In the genomic region with DNA sequence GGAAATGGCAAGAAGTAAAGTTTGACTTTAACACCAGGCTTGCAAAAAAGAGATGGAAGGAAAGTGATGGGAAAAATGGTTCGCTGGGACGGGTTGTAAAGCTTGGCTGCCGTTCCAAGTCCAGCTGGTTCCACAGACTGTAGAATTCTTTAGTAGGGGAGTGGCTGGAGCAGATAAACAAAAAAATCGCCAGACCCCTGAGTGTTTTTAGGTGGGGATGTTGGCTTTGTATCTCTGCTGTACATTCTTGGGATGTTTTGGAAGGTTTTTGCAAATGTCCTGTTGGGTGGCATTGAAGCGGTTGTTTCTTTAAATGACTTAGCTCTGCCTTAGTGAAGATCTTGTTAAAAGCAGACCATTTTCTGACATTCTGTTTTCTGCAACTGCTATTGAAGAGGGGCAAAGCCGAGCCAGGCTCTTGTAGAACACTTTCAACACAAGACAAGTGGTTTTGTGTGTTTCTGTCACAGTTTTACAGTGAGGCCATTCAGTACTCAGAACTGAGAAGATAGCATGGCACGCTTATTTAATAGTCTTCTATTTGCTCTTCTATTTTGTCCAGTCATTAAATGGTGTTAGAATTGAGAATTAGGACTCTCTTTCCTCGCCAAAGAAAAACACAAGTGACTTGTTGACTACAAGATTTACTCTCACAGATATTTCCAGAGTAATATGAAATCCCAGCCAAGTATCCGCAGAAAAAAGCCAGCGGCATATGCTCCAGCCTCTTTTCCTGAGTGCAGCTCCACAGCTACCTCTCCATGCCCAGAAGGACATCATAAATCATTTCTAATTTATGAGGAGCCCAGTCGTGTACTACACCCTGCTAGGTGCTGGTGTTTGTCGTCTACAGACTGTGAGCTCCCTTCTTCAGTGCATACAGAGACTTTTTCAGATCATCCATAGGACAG, we compare ENCODE assay signal across 1 cellular context.
TF ChIP-seq lines count a peak whose summit lies in the region.

No MANE protein-coding gene starts in this region.

TF ChIP-seq in HepG2, 621 proteins besides CTCF, POLR2A, EP300 and RAD21 (continued from another document and continues in another):
- peak; percentile 45; the same call in 1 of the 2 replicates for TF ChIP-seq TARDBP (CRISPR knock-in tag; IDR thresholded peaks at IDR 0.05)
- no peak for TF ChIP-seq NFATC3 (CRISPR knock-in tag; IDR thresholded peaks at IDR 0.05)
- TF ChIP-seq ZNF282 (IDR thresholded peaks at IDR 0.05; ENCODE audit: partially characterized antibody): no peak
- no peak for TF ChIP-seq RAD51 (IDR thresholded peaks at IDR 0.05; ENCODE audit: borderline replicate concordance)
- TF ChIP-seq TBP (CRISPR knock-in tag; IDR thresholded peaks at IDR 0.05): no peak
- TF ChIP-seq, protein P1, sequence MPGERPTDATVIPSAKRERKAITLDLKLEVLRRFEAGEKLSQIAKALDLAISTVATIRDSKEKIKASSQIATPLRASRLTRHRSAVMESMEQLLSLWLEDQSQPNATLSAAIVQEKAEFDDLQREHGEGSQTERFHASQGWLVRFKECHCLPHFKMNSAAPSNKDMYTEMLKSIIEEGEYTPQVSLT (CRISPR knock-in tag; IDR thresholded peaks at IDR 0.05; ENCODE audit: borderline replicate concordance, low read depth): no peak
- TF ChIP-seq TBX3 (IDR thresholded peaks at IDR 0.05; ENCODE audit: borderline replicate concordance): no peak
- TF ChIP-seq GATAD2A (CRISPR knock-in tag; IDR thresholded peaks at IDR 0.05): no peak
- TF ChIP-seq SNAPC5 (CRISPR knock-in tag; IDR thresholded peaks at IDR 0.05; ENCODE audit: borderline replicate concordance): no peak
- TF ChIP-seq ERF (CRISPR knock-in tag; IDR thresholded peaks at IDR 0.05): no peak
- TF ChIP-seq ZFP37 (CRISPR knock-in tag; IDR thresholded peaks at IDR 0.05; ENCODE audit: borderline replicate concordance): no peak
- TF ChIP-seq GFI1 (CRISPR knock-in tag; IDR thresholded peaks at IDR 0.05; ENCODE audit: borderline replicate concordance): no peak
- no peak for TF ChIP-seq ZNF280B (CRISPR knock-in tag; IDR thresholded peaks at IDR 0.05; ENCODE audit: borderline replicate concordance)
- 0 out of 2 replicates have a peak, but pooled peaks have one; percentile 56 for TF ChIP-seq CCDC6 (CRISPR knock-in tag; IDR thresholded peaks at IDR 0.05)
- no peak for TF ChIP-seq NFIB (CRISPR knock-in tag; IDR thresholded peaks at IDR 0.05; ENCODE audit: borderline replicate concordance)
- 0 out of 2 replicates have a peak, but pooled peaks have one; percentile 29 for TF ChIP-seq ZNF317 (CRISPR knock-in tag; IDR thresholded peaks at IDR 0.05)
- TF ChIP-seq IRF2 (CRISPR knock-in tag; IDR thresholded peaks at IDR 0.05): no peak
- no peak for TF ChIP-seq TMF1 (CRISPR knock-in tag; IDR thresholded peaks at IDR 0.05; ENCODE audit: low read depth)
- no peak for TF ChIP-seq POGZ (CRISPR knock-in tag; IDR thresholded peaks at IDR 0.05)
- TF ChIP-seq MLLT10 (CRISPR knock-in tag; IDR thresholded peaks at IDR 0.05): no peak
- no peak for TF ChIP-seq DMTF1 (CRISPR knock-in tag; IDR thresholded peaks at IDR 0.05)
- 0 out of 2 replicates have a peak, but pooled peaks have one; percentile 26 for TF ChIP-seq ZNF543 (CRISPR knock-in tag; IDR thresholded peaks at IDR 0.05)
- no peak for TF ChIP-seq ZNF350 (CRISPR knock-in tag; IDR thresholded peaks at IDR 0.05; ENCODE audit: borderline replicate concordance, low read depth)
- TF ChIP-seq PAXIP1 (CRISPR knock-in tag; conservative IDR thresholded peaks at IDR 0.05): peak; percentile 43; the same call in 1 of the 2 replicates
- TF ChIP-seq, protein P2, sequence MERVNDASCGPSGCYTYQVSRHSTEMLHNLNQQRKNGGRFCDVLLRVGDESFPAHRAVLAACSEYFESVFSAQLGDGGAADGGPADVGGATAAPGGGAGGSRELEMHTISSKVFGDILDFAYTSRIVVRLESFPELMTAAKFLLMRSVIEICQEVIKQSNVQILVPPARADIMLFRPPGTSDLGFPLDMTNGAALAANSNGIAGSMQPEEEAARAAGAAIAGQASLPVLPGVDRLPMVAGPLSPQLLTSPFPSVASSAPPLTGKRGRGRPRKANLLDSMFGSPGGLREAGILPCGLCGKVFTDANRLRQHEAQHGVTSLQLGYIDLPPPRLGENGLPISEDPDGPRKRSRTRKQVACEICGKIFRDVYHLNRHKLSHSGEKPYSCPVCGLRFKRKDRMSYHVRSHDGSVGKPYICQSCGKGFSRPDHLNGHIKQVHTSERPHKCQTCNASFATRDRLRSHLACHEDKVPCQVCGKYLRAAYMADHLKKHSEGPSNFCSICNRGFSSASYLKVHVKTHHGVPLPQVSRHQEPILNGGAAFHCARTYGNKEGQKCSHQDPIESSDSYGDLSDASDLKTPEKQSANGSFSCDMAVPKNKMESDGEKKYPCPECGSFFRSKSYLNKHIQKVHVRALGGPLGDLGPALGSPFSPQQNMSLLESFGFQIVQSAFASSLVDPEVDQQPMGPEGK (CRISPR knock-in tag; IDR thresholded peaks at IDR 0.05): 0 out of 2 replicates have a peak, but pooled peaks have one; percentile 10
- TF ChIP-seq, protein P3, sequence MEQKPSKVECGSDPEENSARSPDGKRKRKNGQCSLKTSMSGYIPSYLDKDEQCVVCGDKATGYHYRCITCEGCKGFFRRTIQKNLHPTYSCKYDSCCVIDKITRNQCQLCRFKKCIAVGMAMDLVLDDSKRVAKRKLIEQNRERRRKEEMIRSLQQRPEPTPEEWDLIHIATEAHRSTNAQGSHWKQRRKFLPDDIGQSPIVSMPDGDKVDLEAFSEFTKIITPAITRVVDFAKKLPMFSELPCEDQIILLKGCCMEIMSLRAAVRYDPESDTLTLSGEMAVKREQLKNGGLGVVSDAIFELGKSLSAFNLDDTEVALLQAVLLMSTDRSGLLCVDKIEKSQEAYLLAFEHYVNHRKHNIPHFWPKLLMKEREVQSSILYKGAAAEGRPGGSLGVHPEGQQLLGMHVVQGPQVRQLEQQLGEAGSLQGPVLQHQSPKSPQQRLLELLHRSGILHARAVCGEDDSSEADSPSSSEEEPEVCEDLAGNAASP (CRISPR knock-in tag; IDR thresholded peaks at IDR 0.05; ENCODE audit: borderline replicate concordance): peak; percentile 21; the same call in 1 of the 2 replicates
- TF ChIP-seq ISL2 (CRISPR knock-in tag; IDR thresholded peaks at IDR 0.05): 0 out of 2 replicates have a peak, but pooled peaks have one; percentile 41
- TF ChIP-seq DDIT3 (CRISPR knock-in tag; IDR thresholded peaks at IDR 0.05): no peak
- TF ChIP-seq ZNF260 (CRISPR knock-in tag; IDR thresholded peaks at IDR 0.05; ENCODE audit: borderline replicate concordance, low read depth): no peak
- 0 out of 2 replicates have a peak, but pooled peaks have one; percentile 42 for TF ChIP-seq SMYD3 (CRISPR knock-in tag; IDR thresholded peaks at IDR 0.05)
- TF ChIP-seq HMGXB3 (CRISPR knock-in tag; IDR thresholded peaks at IDR 0.05; ENCODE audit: borderline replicate concordance): no peak
- TF ChIP-seq ZNF496 (CRISPR knock-in tag; IDR thresholded peaks at IDR 0.05; ENCODE audit: insufficient replicate concordance): no peak
- TF ChIP-seq STAT6 (CRISPR knock-in tag; IDR thresholded peaks at IDR 0.05; ENCODE audit: borderline replicate concordance): no peak
